ENCODE assay signal across 8 cellular contexts in the genomic region with DNA sequence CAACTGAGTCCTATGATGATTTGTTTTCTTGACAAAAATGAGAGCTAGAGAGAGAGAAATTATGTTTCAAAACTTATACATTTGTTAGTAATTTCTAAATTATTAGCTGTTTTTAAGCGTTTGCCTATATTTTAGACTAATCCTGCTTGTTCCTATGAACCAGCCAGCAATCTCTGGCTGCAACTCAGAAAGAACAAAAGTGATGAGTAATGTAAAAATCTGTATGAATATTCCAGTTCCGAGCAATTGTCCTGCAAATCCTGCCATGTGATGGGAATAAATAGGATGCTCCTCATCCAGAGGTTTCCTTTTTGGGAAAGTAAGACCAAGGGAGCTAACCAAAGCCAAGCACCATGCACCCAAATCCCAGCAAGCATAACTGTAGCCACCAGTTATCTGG.
"Had no signal": no experiment of that assay in that cellular context is flagged by ENCODE, and none has a peak within 500 bp of the region (broad histone marks: within the 10 kb centered on the region; RNA-seq: fewer than 3 reads in every experiment).

No MANE protein-coding gene starts in this region.

- FAIRE-seq: G401.6, GM12878, GM12891, GM12892, GM18507, GM19239 had no signal

- DNase-seq: GDM1, GF-D8 had no signal

- H3K4me3 ChIP-seq: GM12878 had no signal

- ATAC-seq: GM12878 had no signal
